ENCODE assay signal across 14 cellular contexts in the genomic region with DNA sequence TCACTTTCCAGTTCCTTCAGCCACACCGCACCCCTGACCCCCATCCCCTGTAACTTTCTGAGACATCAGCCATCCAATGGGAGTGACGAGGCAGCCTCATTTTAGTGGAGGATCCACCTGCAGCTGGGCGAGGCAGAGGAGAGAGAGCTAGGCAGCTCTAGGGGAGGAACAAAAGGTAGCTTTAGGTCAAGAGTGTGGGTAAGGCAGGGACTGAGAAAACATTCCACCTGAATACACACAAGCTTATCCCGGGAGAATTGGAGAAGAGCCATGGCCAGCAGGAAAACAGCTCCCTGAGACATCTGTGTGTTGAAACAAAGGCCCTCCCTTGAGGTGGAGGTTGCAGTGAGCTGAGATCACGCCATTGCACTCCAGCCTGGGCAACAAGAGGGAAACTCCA. TPM values are rescaled to one million over a fixed set of nuclear protein-coding genes. Genes with fewer than 3 reads are reported as not detected.
DNase-seq lines count a peak whose midpoint lies in the region; ATAC-seq, FAIRE-seq and TF ChIP-seq lines count a peak whose summit lies in the region.
"Had no signal": no experiment of that assay in that cellular context is flagged by ENCODE, and none has a peak within 500 bp of the region (broad histone marks: within the 10 kb centered on the region; RNA-seq: fewer than 3 reads in every experiment).

No MANE protein-coding gene starts in this region.

- H3K36me3 ChIP-seq in HEK293 (ENCODE audit: control insufficient read depth in 2 of 2, insufficient read depth in 1 of 2, low read length in 2 of 2) (no peaks in the 10 kb centered on the region), bronchial epithelial cell (ENCODE audit: control insufficient read depth, insufficient read depth, low read length) (no peaks in the 10 kb centered on the region)
- H3K36me3 ChIP-seq: cardiac muscle cell, thoracic aorta had no signal

- CTCF ChIA-PET in HEK293 (lab: Yijun Ruan, JAX): interaction anchor here (1.2 to 1.5 kb wide), 5 partner anchors 8 to 112 kb away, joined by 3 to 12 read pairs (median 7); no protein-coding TSS in a partner anchor

- H3K4me3 ChIP-seq in HEK293 (ENCODE audit: low read depth, low read length) (no peak overlapping the region), bronchial epithelial cell (ENCODE audit: low read depth, low read length) (no peak overlapping the region)
- H3K4me3 ChIP-seq: cardiac muscle cell, thoracic aorta had no signal

- DNase-seq in NCI-H2171 treated with DMSO at 0.1 percent for 48 hours (lab: John Stamatoyannopoulos, UW) (peak; percentile 85), bronchial epithelial cell (ENCODE audit: low read depth) (peak; percentile 70), renal cortical epithelial cell (ENCODE audit: low read depth) (peak; percentile 92), CD1c-positive myeloid dendritic cell (ENCODE audit: extremely low spot score) (no peak), NCI-H524 (lab: John Stamatoyannopoulos, UW) (no peak), erythroblast (lab: John Stamatoyannopoulos, UW) (no peak)
- DNase-seq: activated naive CD4-positive, alpha-beta T cell treated with anti-CD3 and anti-CD28 coated beads for 36 hours; NCI-H1694 treated with DMSO at 0.1 percent for 48 hours had no signal

- ATAC-seq in GM18858 (IDR thresholded peaks at IDR 0.05; ENCODE audit: unreplicated experiment): no peak

- H3K27ac ChIP-seq in HEK293 (ENCODE audit: extremely low read depth, low read depth, low read length): no peak overlapping the region
- H3K27ac ChIP-seq: cardiac muscle cell, thoracic aorta had no signal

- POLR2A ChIA-PET in HEK293 (lab: Yijun Ruan, JAX): interaction anchor here (0.7 kb wide), 1 partner anchor 36 kb away, joined by 4 read pairs; no protein-coding TSS in a partner anchor

- FAIRE-seq in bronchial epithelial cell (lab: Jason Lieb, UNC): no peak

- H3K4me1 ChIP-seq in HEK293 (ENCODE audit: control insufficient read depth, insufficient read depth, low read length): no peaks in the 10 kb centered on the region

- TF ChIP-seq CTCF in HEK293 (tag by site-specific recombination; IDR thresholded peaks at IDR 0.05): no peak
- TF ChIP-seq CTCF in bronchial epithelial cell (IDR thresholded peaks at IDR 0.05; ENCODE audit: insufficient read depth, low read length, severe bottlenecking): no peak

- no peaks in the 10 kb centered on the region for H3K9me3 ChIP-seq in HEK293 (ENCODE audit: control insufficient read depth, insufficient read depth, low read depth, low read length)

- TF ChIP-seq POLR2A in erythroblast (IDR thresholded peaks at IDR 0.05; ENCODE audit: low read length): no peak

- H3K27me3 ChIP-seq in bronchial epithelial cell (ENCODE audit: control insufficient read depth, insufficient read depth, low read length): no peaks in the 10 kb centered on the region

TF ChIP-seq in HEK293, 187 proteins besides CTCF, POLR2A, EP300 and RAD21:
- TF ChIP-seq, protein P1, sequence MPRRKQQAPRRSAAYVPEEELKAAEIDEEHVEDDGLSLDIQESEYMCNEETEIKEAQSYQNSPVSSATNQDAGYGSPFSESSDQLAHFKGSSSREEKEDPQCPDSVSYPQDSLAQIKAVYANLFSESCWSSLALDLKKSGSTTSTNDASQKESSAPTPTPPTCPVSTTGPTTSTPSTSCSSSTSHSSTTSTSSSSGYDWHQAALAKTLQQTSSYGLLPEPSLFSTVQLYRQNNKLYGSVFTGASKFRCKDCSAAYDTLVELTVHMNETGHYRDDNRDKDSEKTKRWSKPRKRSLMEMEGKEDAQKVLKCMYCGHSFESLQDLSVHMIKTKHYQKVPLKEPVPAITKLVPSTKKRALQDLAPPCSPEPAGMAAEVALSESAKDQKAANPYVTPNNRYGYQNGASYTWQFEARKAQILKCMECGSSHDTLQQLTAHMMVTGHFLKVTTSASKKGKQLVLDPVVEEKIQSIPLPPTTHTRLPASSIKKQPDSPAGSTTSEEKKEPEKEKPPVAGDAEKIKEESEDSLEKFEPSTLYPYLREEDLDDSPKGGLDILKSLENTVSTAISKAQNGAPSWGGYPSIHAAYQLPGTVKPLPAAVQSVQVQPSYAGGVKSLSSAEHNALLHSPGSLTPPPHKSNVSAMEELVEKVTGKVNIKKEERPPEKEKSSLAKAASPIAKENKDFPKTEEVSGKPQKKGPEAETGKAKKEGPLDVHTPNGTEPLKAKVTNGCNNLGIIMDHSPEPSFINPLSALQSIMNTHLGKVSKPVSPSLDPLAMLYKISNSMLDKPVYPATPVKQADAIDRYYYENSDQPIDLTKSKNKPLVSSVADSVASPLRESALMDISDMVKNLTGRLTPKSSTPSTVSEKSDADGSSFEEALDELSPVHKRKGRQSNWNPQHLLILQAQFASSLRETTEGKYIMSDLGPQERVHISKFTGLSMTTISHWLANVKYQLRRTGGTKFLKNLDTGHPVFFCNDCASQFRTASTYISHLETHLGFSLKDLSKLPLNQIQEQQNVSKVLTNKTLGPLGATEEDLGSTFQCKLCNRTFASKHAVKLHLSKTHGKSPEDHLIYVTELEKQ (tag by site-specific recombination; IDR thresholded peaks at IDR 0.05; ENCODE audit: borderline replicate concordance): no peak
- TF ChIP-seq, protein P2, sequence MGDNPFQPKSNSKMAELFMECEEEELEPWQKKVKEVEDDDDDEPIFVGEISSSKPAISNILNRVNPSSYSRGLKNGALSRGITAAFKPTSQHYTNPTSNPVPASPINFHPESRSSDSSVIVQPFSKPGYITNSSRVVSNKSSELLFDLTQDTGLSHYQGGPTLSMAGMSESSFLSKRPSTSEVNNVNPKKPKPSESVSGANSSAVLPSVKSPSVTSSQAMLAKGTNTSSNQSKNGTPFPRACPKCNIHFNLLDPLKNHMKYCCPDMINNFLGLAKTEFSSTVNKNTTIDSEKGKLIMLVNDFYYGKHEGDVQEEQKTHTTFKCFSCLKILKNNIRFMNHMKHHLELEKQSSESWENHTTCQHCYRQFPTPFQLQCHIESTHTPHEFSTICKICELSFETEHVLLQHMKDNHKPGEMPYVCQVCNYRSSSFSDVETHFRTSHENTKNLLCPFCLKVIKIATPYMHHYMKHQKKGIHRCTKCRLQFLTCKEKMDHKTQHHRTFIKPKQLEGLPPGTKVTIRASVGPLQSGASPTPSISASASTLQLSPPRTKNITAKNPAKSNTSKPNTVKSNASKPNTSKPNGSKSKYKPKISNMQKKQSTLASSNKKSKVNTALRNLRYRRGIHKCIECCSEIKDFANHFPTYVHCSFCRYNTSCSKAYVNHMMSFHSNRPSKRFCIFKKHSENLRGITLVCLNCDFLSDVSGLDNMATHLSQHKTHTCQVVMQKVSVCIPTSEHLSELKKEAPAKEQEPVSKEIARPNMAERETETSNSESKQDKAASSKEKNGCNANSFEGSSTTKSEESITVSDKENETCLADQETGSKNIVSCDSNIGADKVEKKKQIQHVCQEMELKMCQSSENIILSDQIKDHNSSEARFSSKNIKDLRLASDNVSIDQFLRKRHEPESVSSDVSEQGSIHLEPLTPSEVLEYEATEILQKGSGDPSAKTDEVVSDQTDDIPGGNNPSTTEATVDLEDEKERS (tag by site-specific recombination; IDR thresholded peaks at IDR 0.05): no peak
- no peak for TF ChIP-seq ZNF571 (tag by site-specific recombination; IDR thresholded peaks at IDR 0.05)
- no peak for TF ChIP-seq ZBTB1 (tag by site-specific recombination; IDR thresholded peaks at IDR 0.05)
- no peak for TF ChIP-seq ZNF544 (tag by site-specific recombination; IDR thresholded peaks at IDR 0.05)
- TF ChIP-seq, protein P3, sequence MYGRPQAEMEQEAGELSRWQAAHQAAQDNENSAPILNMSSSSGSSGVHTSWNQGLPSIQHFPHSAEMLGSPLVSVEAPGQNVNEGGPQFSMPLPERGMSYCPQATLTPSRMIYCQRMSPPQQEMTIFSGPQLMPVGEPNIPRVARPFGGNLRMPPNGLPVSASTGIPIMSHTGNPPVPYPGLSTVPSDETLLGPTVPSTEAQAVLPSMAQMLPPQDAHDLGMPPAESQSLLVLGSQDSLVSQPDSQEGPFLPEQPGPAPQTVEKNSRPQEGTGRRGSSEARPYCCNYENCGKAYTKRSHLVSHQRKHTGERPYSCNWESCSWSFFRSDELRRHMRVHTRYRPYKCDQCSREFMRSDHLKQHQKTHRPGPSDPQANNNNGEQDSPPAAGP (tag by site-specific recombination; IDR thresholded peaks at IDR 0.05): peak; percentile 83

RNA-seq across cellular contexts. Expression of a gene that starts 6.7 kb away (rescaled TPM):
- 1.1 and 1.8 TPM in 2 replicates for total RNA-seq in bronchial epithelial cell
- total RNA-seq in renal cortical epithelial cell: 15.8 and 33.8 TPM in 2 replicates
- total RNA-seq: cardiac muscle cell, OCI-LY7, thoracic aorta had no signal

RNA-seq across cellular contexts. Expression of a gene that starts 33.4 kb away (rescaled TPM):
- total RNA-seq in bronchial epithelial cell (not detected in 2 replicates), renal cortical epithelial cell (not detected in 2 replicates)
- total RNA-seq: activated naive CD4-positive, alpha-beta T cell treated with anti-CD3 and anti-CD28 coated beads for 36 hours; OCI-LY7; progenitor cell of endocrine pancreas; thoracic aorta had no signal

Comparison
In these comparisons a context has a peak if more than half of its experiments do, and no peak if none do; other contexts are left out.
1. DNase-seq: peak in NCI-H2171 treated with DMSO at 0.1 percent for 48 hours (single experiment), bronchial epithelial cell (single experiment) and renal cortical epithelial cell (single experiment); none in CD1c-positive myeloid dendritic cell (single experiment), NCI-H524 (0 of 2) and erythroblast (0 of 2).